27 cellular contexts compared by ENCODE assay signal in genomic region chr20:58177799-58178198, GRCh38. TPM values are rescaled to one million over a fixed set of nuclear protein-coding genes. Genes with fewer than 3 reads are reported as not detected.
DNase-seq lines count a peak whose midpoint lies in the region; ATAC-seq, FAIRE-seq and TF ChIP-seq lines count a peak whose summit lies in the region.
"Had no signal": no experiment of that assay in that cellular context is flagged by ENCODE, and none has a peak within 500 bp of the region (broad histone marks: within the 10 kb centered on the region; RNA-seq: fewer than 3 reads in every experiment).

No MANE protein-coding gene starts in this region.

- H3K9ac ChIP-seq in GM23248 (no peak overlapping the region), neural progenitor cell (no peak overlapping the region)
- H3K9ac ChIP-seq: BLaER1 treated with 17β-estradiol and CSF1 and Interleukin-3, amounts not matched to agents 10 nM and 100 nM had no signal

- H3K36me3 ChIP-seq in GM23248 (ENCODE audit: low read depth) (no peaks in the 10 kb centered on the region), neural progenitor cell (no peaks in the 10 kb centered on the region)
- H3K36me3 ChIP-seq: BLaER1 treated with 17β-estradiol and CSF1 and Interleukin-3, amounts not matched to agents 10 nM and 100 nM had no signal

- peaks cover 47% of the 10 kb centered on the region for H3K4me1 Mint-ChIP-seq in brain
- peaks cover 45% of the 10 kb centered on the region for H3K4me1 Mint-ChIP-seq in neural progenitor cell
- H3K4me1 Mint-ChIP-seq in stimulated activated naive CD8-positive, alpha-beta T cell treated with anti-CD3 and anti-CD28 coated beads, Interleukin-15, amount 100 ng/mL, for 72 hours, result peaks cover 32% of the 10 kb centered on the region

- H3K4me1 ChIP-seq in A549 (peaks cover 13% of the 10 kb centered on the region), GM23248 (ENCODE audit: insufficient read depth) (peaks cover 16% of the 10 kb centered on the region), neural progenitor cell (peaks cover 9% of the 10 kb centered on the region)

- peaks cover 3% of the 10 kb centered on the region; the same call in 1 of the 2 replicates for H3F3A ChIP-seq in GM23248 (ENCODE audit: insufficient read depth)
- no peaks in the 10 kb centered on the region for H3F3A ChIP-seq in neural progenitor cell (ENCODE audit: low read depth)

- no peak for TF ChIP-seq RAD21 in A549 (conservative IDR thresholded peaks at IDR 0.05 in 1 of 2, IDR thresholded peaks at IDR 0.05 in 1 of 2)

- H3K36me3 Mint-ChIP-seq in brain (no peaks in the 10 kb centered on the region), neural progenitor cell (no peaks in the 10 kb centered on the region)

- no peak for TF ChIP-seq POLR2A in A549 (IDR thresholded peaks at IDR 0.05; ENCODE audit: low read length)

- H3K27ac Mint-ChIP-seq in brain, result peak overlapping the region in 3 of 5 experiments; percentile 1 to 60 (median 40)
- H3K27ac Mint-ChIP-seq in neural progenitor cell, result no peak overlapping the region
- H3K27ac Mint-ChIP-seq in stimulated activated naive CD8-positive, alpha-beta T cell treated with anti-CD3 and anti-CD28 coated beads, Interleukin-15, amount 100 ng/mL, for 72 hours, result no peak overlapping the region
- H3K27ac Mint-ChIP-seq: CD4-positive, alpha-beta T cell had no signal

- TF ChIP-seq EP300 in A549 (IDR thresholded peaks at IDR 0.05), result no peak

- H3K79me2 ChIP-seq in GM23248 (ENCODE audit: insufficient read depth) (no peaks in the 10 kb centered on the region), neural progenitor cell (ENCODE audit: low read depth) (no peaks in the 10 kb centered on the region)

- H3K9me3 Mint-ChIP-seq in brain (no peaks in the 10 kb centered on the region), neural progenitor cell (no peaks in the 10 kb centered on the region)
- H3K9me3 Mint-ChIP-seq in stimulated activated naive CD8-positive, alpha-beta T cell treated with anti-CD3 and anti-CD28 coated beads, Interleukin-15, amount 100 ng/mL, for 72 hours, result no peaks in the 10 kb centered on the region
- H3K9me3 Mint-ChIP-seq: CD4-positive, alpha-beta T cell had no signal

- POLR2A ChIA-PET in A549 (lab: Yijun Ruan, JAX), result no interaction called here

- H3K4me3 ChIP-seq in A549 (no peak overlapping the region), GM23248 (no peak overlapping the region), neural progenitor cell (no peak overlapping the region)
- H3K4me3 ChIP-seq: BLaER1 treated with 17β-estradiol and CSF1 and Interleukin-3, amounts not matched to agents 10 nM and 100 nM; GM12878 had no signal

- H4K20me1 ChIP-seq in GM23248 (ENCODE audit: insufficient read depth), result no peaks in the 10 kb centered on the region
- no peaks in the 10 kb centered on the region for H4K20me1 ChIP-seq in neural progenitor cell (ENCODE audit: low read depth)
- H4K20me1 ChIP-seq: BLaER1 treated with 17β-estradiol and CSF1 and Interleukin-3, amounts not matched to agents 10 nM and 100 nM had no signal

- in situ Hi-C loops in GM23248 (cut with MboI), result no loop called here

- H3K27me3 Mint-ChIP-seq in brain (peaks cover 20% of the 10 kb centered on the region), neural progenitor cell (ENCODE audit: insufficient read depth, low read depth) (peaks cover 19% of the 10 kb centered on the region)
- peaks cover 48% of the 10 kb centered on the region for H3K27me3 Mint-ChIP-seq in stimulated activated naive CD8-positive, alpha-beta T cell treated with anti-CD3 and anti-CD28 coated beads, Interleukin-15, amount 100 ng/mL, for 72 hours

- TF ChIP-seq CTCF in A549 (IDR thresholded peaks at IDR 0.05) (no peak), brain (conservative IDR thresholded peaks at IDR 0.05) (no peak), neural progenitor cell (IDR thresholded peaks at IDR 0.05) (no peak)

- H3K9me3 ChIP-seq in A549 (no peaks in the 10 kb centered on the region), GM23248 (ENCODE audit: low read depth) (no peaks in the 10 kb centered on the region), neural progenitor cell (ENCODE audit: low read depth) (no peaks in the 10 kb centered on the region)
- H3K9me3 ChIP-seq: BLaER1 treated with 17β-estradiol and CSF1 and Interleukin-3, amounts not matched to agents 10 nM and 100 nM had no signal

- no peak for FAIRE-seq in A549 (lab: Jason Lieb, UNC)
- FAIRE-seq: A204.1, GM12878, H54 had no signal

- H3K27me3 ChIP-seq in GM23248 (replicated peaks; ENCODE audit: insufficient read depth) (no peaks in the 10 kb centered on the region), neural progenitor cell (peaks cover 39% of the 10 kb centered on the region)

- H2AFZ ChIP-seq in GM23248 (no peak overlapping the region), neural progenitor cell (replicated peaks) (no peak overlapping the region)

- H3K27ac ChIP-seq in A549 (peak overlapping the region; percentile 78 to 94; a peak in 5 of 6 replicates), GM23248 (no peak overlapping the region), neural progenitor cell (no peak overlapping the region)
- H3K27ac ChIP-seq: BLaER1 treated with 17β-estradiol and CSF1 and Interleukin-3, amounts not matched to agents 10 nM and 100 nM; HL-60; RWPE1 had no signal

- no peaks in the 10 kb centered on the region for H3K9me2 ChIP-seq in GM23248 (ENCODE audit: insufficient read depth)

- H3K4me3 Mint-ChIP-seq in brain, result no peak overlapping the region
- peak overlapping the region; percentile 49 for H3K4me3 Mint-ChIP-seq in neural progenitor cell
- H3K4me3 Mint-ChIP-seq in stimulated activated naive CD8-positive, alpha-beta T cell treated with anti-CD3 and anti-CD28 coated beads, Interleukin-15, amount 100 ng/mL, for 72 hours, result no peak overlapping the region
- H3K4me3 Mint-ChIP-seq: CD4-positive, alpha-beta T cell had no signal

- WGBS in A549 (ENCODE audit: missing lambda C conversion rate), result 85% methylated on average over 10 of the region's 10 CpGs
- 50 to 52% methylated on average over 10 of the region's 10 CpGs for WGBS in GM23248 (ENCODE audit: low coverage in 1 of 2, low lambda C conversion rate in 2 of 2, missing lambda C conversion rate in 2 of 2), 2 experiments

- no peak overlapping the region for H3K4me2 ChIP-seq in A549
- H3K4me2 ChIP-seq in GM23248 (ENCODE audit: unreplicated experiment), result no peak overlapping the region
- no peak overlapping the region for H3K4me2 ChIP-seq in neural progenitor cell

- CTCF ChIA-PET in A549 (lab: Yijun Ruan, JAX), result interaction anchor here (0.7 to 3.7 kb wide), 7 partner anchors 18 to 546 kb away, joined by 3 to 18 read pairs (median 3); partner anchors contain the start of gene PMEPA1

- DNase-seq in A549 (ENCODE audit: low read depth in 1 of 2, low spot score in 1 of 2) (no peak), GM23248 (peak; percentile 9), neural progenitor cell (ENCODE audit: low spot score) (no peak), amygdala (lab: John Stamatoyannopoulos, UW) (no peak)
- no peak for DNase-seq in stimulated activated naive CD8-positive, alpha-beta T cell treated with anti-CD3 and anti-CD28 coated beads, Interleukin-15, amount 100 ng/mL, for 72 hours
- DNase-seq: AML-193; CD4-positive, alpha-beta T cell; COR-L47; EL; GDM1; Kasumi-1; NCI-H1092 treated with DMSO at 0.1 percent for 48 hours; NCI-H1436 treated with DMSO at 0.1 percent for 48 hours; NCI-H1930; NCI-H2107; NCI-H524; NCI-H748 treated with DMSO at 0.1 percent for 48 hours; SHP77 treated with DMSO at 0.1 percent for 48 hours had no signal

- ATAC-seq in A549 (no peak), GM18520 (IDR thresholded peaks at IDR 0.05; ENCODE audit: unreplicated experiment) (no peak)
- ATAC-seq in stimulated activated naive CD8-positive, alpha-beta T cell treated with anti-CD3 and anti-CD28 coated beads, Interleukin-15, amount 100 ng/mL, for 72 hours, result no peak
- ATAC-seq: GM12878 had no signal

TF ChIP-seq in A549, 52 proteins besides CTCF, POLR2A, EP300 and RAD21 (continues in another document):
- TF ChIP-seq HES2 (IDR thresholded peaks at IDR 0.05), result no peak
- no peak for TF ChIP-seq MAX (IDR thresholded peaks at IDR 0.05)
- no peak for TF ChIP-seq HOXB13 (CRISPR knock-in tag; IDR thresholded peaks at IDR 0.05; ENCODE audit: low read depth)
- no peak for TF ChIP-seq HMGXB4 (CRISPR knock-in tag; IDR thresholded peaks at IDR 0.05; ENCODE audit: borderline replicate concordance)
- no peak for TF ChIP-seq ZNF302 (CRISPR knock-in tag; IDR thresholded peaks at IDR 0.05)

RNA-seq across cellular contexts. Expression of gene ANKRD60, which starts 50.7 kb away (rescaled TPM):
- polyA plus RNA-seq in A549 (2011; rRNA removed), result not detected in 2 replicates
- not detected in 2 replicates for polyA plus RNA-seq in A549 (2012; cell fraction: cytosol; rRNA removed)
- not detected in 2 replicates for polyA plus RNA-seq in A549 (2012; cell fraction: nucleus; rRNA removed)
- not detected in 3 replicates for polyA plus RNA-seq in A549 (2017; fragmentation: RNase III; extraction: RNeasy Plus Mini Kit Qiagen cat#74134 plus additional on column Dnase treatment)
- polyA minus RNA-seq in A549 (2011; rRNA and poly(A)+ RNA removed), result not detected in 2 replicates
- not detected in 2 replicates for total RNA-seq in GM23248 (2014; rRNA removed; shearing (Covaris generic))
- not detected in 2 replicates for polyA plus RNA-seq in GM23248 (2016; fragmentation: Nextera tagmentation; extraction: Ambion mirVana)
- not detected for polyA plus RNA-seq in brain (ENCODE audit: insufficient read depth, low read depth, low replicate concordance)
- total RNA-seq in neural progenitor cell (ENCODE audit: low replicate concordance), result not detected in 2 replicates
- total RNA-seq: CD4-positive, alpha-beta T cell; GM12878; M059J had no signal
- polyA plus RNA-seq: GM12878 had no signal

Comparison
In these comparisons a context has a peak if more than half of its experiments do, and no peak if none do; other contexts are left out.
1. H3K27ac ChIP-seq: peak in A549 (2 of 2); none in GM23248 (single experiment) and neural progenitor cell (single experiment).
2. H3K27ac Mint-ChIP-seq: peak in brain (3 of 5); none in neural progenitor cell (single experiment) and stimulated activated naive CD8-positive, alpha-beta T cell treated with anti-CD3 and anti-CD28 coated beads, Interleukin-15, amount 100 ng/mL, for 72 hours (0 of 2).